21 cellular contexts compared by ENCODE assay signal in genomic region chrX:22424919-22425318, GRCh38.
"Had no signal": no experiment of that assay in that cellular context is flagged by ENCODE, and none has a peak within 500 bp of the region (broad histone marks: within the 10 kb centered on the region; RNA-seq: fewer than 3 reads in every experiment).

No MANE protein-coding gene starts in this region.

- H3K36me3 Mint-ChIP-seq: naive B cell had no signal

- DNase-seq: effector memory CD8-positive, alpha-beta T cell; erythroblast; foreskin melanocyte; heart left ventricle; hippocampal formation; left cardiac atrium; left ventricle myocardium inferior; lower lobe of right lung; mesenchymal stem cell; midbrain; naive B cell; nephron progenitor cell; small intestine; stimulated activated CD4-positive, alpha-beta T cell treated with anti-CD3 and anti-CD28 coated beads, Interleukin-12 subunit alpha, Interleukin-12 subunit beta, amount 100 ng/mL, for 4 hours; stimulated activated naive CD4-positive, alpha-beta T cell; stomach; substantia nigra; transverse colon had no signal

- H3K4me3 Mint-ChIP-seq: effector memory CD8-positive, alpha-beta T cell; naive B cell; nephron progenitor cell had no signal

- H3K27me3 ChIP-seq: heart left ventricle, neutrophil, right atrium auricular region, stomach, transverse colon had no signal

- H3K4me3 ChIP-seq: heart left ventricle, left ventricle myocardium inferior, lower lobe of right lung, right atrium auricular region, stomach, thoracic aorta, transverse colon had no signal

- H3K27ac ChIP-seq: heart left ventricle, left ventricle myocardium inferior, lower lobe of right lung, neutrophil, right atrium auricular region, stomach, thoracic aorta, transverse colon had no signal

- H3K36me3 ChIP-seq: heart left ventricle, left ventricle myocardium inferior, lower lobe of right lung, neutrophil, right atrium auricular region, stomach, thoracic aorta, transverse colon had no signal

- H3K4me1 ChIP-seq: heart left ventricle, left ventricle myocardium inferior, lower lobe of right lung, right atrium auricular region, stomach had no signal

- H3K27me3 Mint-ChIP-seq: effector memory CD8-positive, alpha-beta T cell; naive B cell had no signal

- H3K27ac Mint-ChIP-seq: effector memory CD8-positive, alpha-beta T cell; naive B cell; nephron progenitor cell had no signal

- ATAC-seq: effector memory CD8-positive, alpha-beta T cell; heart left ventricle; left cardiac atrium; lower lobe of right lung had no signal

- H3K4me1 Mint-ChIP-seq: naive B cell had no signal

- H3K9me3 ChIP-seq: heart left ventricle, left ventricle myocardium inferior, lower lobe of right lung, neutrophil, right atrium auricular region, thoracic aorta, transverse colon had no signal

- FAIRE-seq: small intestine had no signal
